Comparison of ENCODE assay signal across 18 cellular contexts in genomic region chr9:129756191-129756590, GRCh38. TPM values are rescaled to one million over a fixed set of nuclear protein-coding genes. Genes with fewer than 3 reads are reported as not detected.
A peak's percentile ranks its signal among the peaks of the same experiment; 100 is the strongest.
DNase-seq lines count a peak whose midpoint lies in the region; ATAC-seq and TF ChIP-seq lines count a peak whose summit lies in the region.
"Had no signal": no experiment of that assay in that cellular context is flagged by ENCODE, and none has a peak within 500 bp of the region (broad histone marks: within the 10 kb centered on the region; RNA-seq: fewer than 3 reads in every experiment).

No MANE protein-coding gene starts in this region.

- H2AK5ac ChIP-seq in mesenchymal stem cell (ENCODE audit: low read length, severe bottlenecking): no peak overlapping the region

- H3K27ac ChIP-seq in BLaER1: no peak overlapping the region
- no peak overlapping the region for H3K27ac ChIP-seq in mesenchymal stem cell (ENCODE audit: low read length, poor library complexity, severe bottlenecking)

- peaks cover 0 to 13% of the 10 kb centered on the region in 2 donors for H3K36me3 Mint-ChIP-seq in CD14-positive monocyte
- H3K36me3 Mint-ChIP-seq: CD4-positive, alpha-beta memory T cell had no signal

- H3K27me3 ChIP-seq in BLaER1 (peaks cover 7% of the 10 kb centered on the region), mesenchymal stem cell (ENCODE audit: control insufficient read depth in 1 of 2, insufficient read depth in 1 of 2, low read length in 2 of 2) (peaks cover 0 to 28% of the 10 kb centered on the region in 2 experiments)

- peak overlapping the region in 6 of 7 donors; percentile 55 to 96 (median 89) for H3K27ac Mint-ChIP-seq in CD14-positive monocyte
- H3K27ac Mint-ChIP-seq: GM23338, HFFc6 had no signal

- peak overlapping the region; percentile 55 for H3K4me2 ChIP-seq in BLaER1
- H3K4me2 ChIP-seq in mesenchymal stem cell (ENCODE audit: low read length, poor library complexity, severe bottlenecking): no peak overlapping the region
- H3K4me2 ChIP-seq: A549, GM23338 had no signal

- no peak overlapping the region for H2BK5ac ChIP-seq in mesenchymal stem cell (ENCODE audit: low read depth, low read length, poor library complexity, severe bottlenecking)

- H3K36me3 ChIP-seq in BLaER1 (no peaks in the 10 kb centered on the region), mesenchymal stem cell (ENCODE audit: control insufficient read depth in 1 of 2, insufficient read depth in 2 of 2, low read depth in 1 of 2, low read length in 2 of 2) (no peaks in the 10 kb centered on the region)

- H3K9me3 Mint-ChIP-seq in CD14-positive monocyte: peaks cover 0 to 2% (median 0%) of the 10 kb centered on the region in 7 donors
- H3K9me3 Mint-ChIP-seq: CD4-positive, alpha-beta memory T cell; GM23338; H9; HFFc6 had no signal

- H3K4me3 Mint-ChIP-seq in CD14-positive monocyte: no peak overlapping the region
- H3K4me3 Mint-ChIP-seq: GM23338, H9, HFFc6 had no signal

- intact Hi-C loops in CD14-positive monocyte (cut with micrococcal nuclease): loop anchor here in 1 of 2 donors (2.0 kb wide), 1 partner anchor 17 kb away; no protein-coding TSS in a partner anchor

- peaks cover 66% of the 10 kb centered on the region for H3K4me1 Mint-ChIP-seq in CD14-positive monocyte

- H3K23ac ChIP-seq in mesenchymal stem cell (ENCODE audit: low read length in 2 of 2): no peak overlapping the region

- no peaks in the 10 kb centered on the region for H3K79me1 ChIP-seq in mesenchymal stem cell (replicated peaks; ENCODE audit: low read length, poor library complexity, severe bottlenecking)

- H2BK120ac ChIP-seq in mesenchymal stem cell (ENCODE audit: low read depth, low read length): no peak overlapping the region

- peaks cover 23 to 34% (median 32%) of the 10 kb centered on the region in 3 donors for H3K27me3 Mint-ChIP-seq in CD14-positive monocyte (ENCODE audit: low read depth in 3 of 3)

- no peak overlapping the region for H4K8ac ChIP-seq in mesenchymal stem cell (ENCODE audit: low read length)

- H3K4me1 ChIP-seq in BLaER1: peaks cover 44% of the 10 kb centered on the region
- peaks cover 11% of the 10 kb centered on the region for H3K4me1 ChIP-seq in mesenchymal stem cell (ENCODE audit: control insufficient read depth, insufficient read depth, low read depth, low read length)

- H3K4me3 ChIP-seq in BLaER1 (no peak overlapping the region), mesenchymal stem cell (ENCODE audit: insufficient read depth in 1 of 2, low read depth in 1 of 2, low read length in 2 of 2) (no peak overlapping the region)
- H3K4me3 ChIP-seq: A549, GM23338 had no signal

- WGBS in mesenchymal stem cell: 97% methylated on average over 6 of the region's 6 CpGs

- H4K91ac ChIP-seq in mesenchymal stem cell (ENCODE audit: low read length): no peak overlapping the region

- no peak for TF ChIP-seq CTCF in CD14-positive monocyte (IDR thresholded peaks at IDR 0.05)

- peak overlapping the region in 1 of 2 experiments; percentile 42 for H3K18ac ChIP-seq in mesenchymal stem cell (ENCODE audit: low read depth in 1 of 2, low read length in 2 of 2)

- H4K20me1 ChIP-seq in BLaER1: no peaks in the 10 kb centered on the region

- peak overlapping the region in 1 of 2 experiments; percentile 82 for H2BK12ac ChIP-seq in mesenchymal stem cell (ENCODE audit: low read length in 2 of 2)

- no peak overlapping the region for H3K9ac ChIP-seq in BLaER1
- H3K9ac ChIP-seq in mesenchymal stem cell (ENCODE audit: low read length): no peak overlapping the region

- no peak overlapping the region for H2BK15ac ChIP-seq in mesenchymal stem cell (ENCODE audit: low read depth, poor library complexity, severe bottlenecking)

- H3K4ac ChIP-seq in mesenchymal stem cell (ENCODE audit: low read depth in 1 of 2, low read length in 2 of 2): peak overlapping the region; percentile 1 to 9

- DNase-seq in CD14-positive monocyte (ENCODE audit: low spot score) (no peak), mesenchymal stem cell (no peak), activated gamma-delta T cell (lab: John Stamatoyannopoulos, UW) (no peak), AG08395 (ENCODE audit: low spot score) (no peak)
- DNase-seq: 8988T; ACHN; Calu3; CD4-positive, alpha-beta memory T cell; COR-L47; DMS53; DMS79 treated with DMSO at 0.1 percent for 48 hours; GF-D8; H9; HFFc6 had no signal

- H2AFZ ChIP-seq in mesenchymal stem cell (ENCODE audit: low read depth, low read length): no peak overlapping the region
- H2AFZ ChIP-seq: GM23338 had no signal

- H3K14ac ChIP-seq in mesenchymal stem cell (ENCODE audit: low read length in 2 of 2): peak overlapping the region in 1 of 2 experiments; percentile 58

- no peak for ATAC-seq in HG03135 (IDR thresholded peaks at IDR 0.05; ENCODE audit: unreplicated experiment)
- ATAC-seq: A549, GM23338 had no signal

- H3K9me3 ChIP-seq in BLaER1 (no peaks in the 10 kb centered on the region), mesenchymal stem cell (ENCODE audit: control insufficient read depth, low read length) (no peaks in the 10 kb centered on the region)
- H3K9me3 ChIP-seq: A549 had no signal

RNA-seq across cellular contexts. Expression of gene PTGES, which starts 3.3 kb away (rescaled TPM):
- polyA plus RNA-seq in CD14-positive monocyte: under 1 TPM; 0.29 to 0.84 TPM
- polyA plus RNA-seq in mesenchymal stem cell (2013, experiment 1 of 2): 9.1 TPM
- polyA plus RNA-seq in mesenchymal stem cell (2013, experiment 2 of 2): 8.7 TPM
- polyA plus RNA-seq: CD4-positive, alpha-beta memory T cell had no signal

RNA-seq across cellular contexts. Expression of gene TOR1B, which starts 46.8 kb away (rescaled TPM):
- 10 to 100 TPM; 15.8 to 18.0 TPM for polyA plus RNA-seq in CD14-positive monocyte
- polyA plus RNA-seq in mesenchymal stem cell (2013, experiment 1 of 2): 30.4 TPM
- 33.2 TPM for polyA plus RNA-seq in mesenchymal stem cell (2013, experiment 2 of 2)
